In genomic region chr14:71709076-71709475, GRCh38 we compare ENCODE assay signal across 22 cellular contexts.
"Had no signal": no experiment of that assay in that cellular context is flagged by ENCODE, and none has a peak within 500 bp of the region (broad histone marks: within the 10 kb centered on the region; RNA-seq: fewer than 3 reads in every experiment).

No MANE protein-coding gene starts in this region.

- H3K4me3 ChIP-seq: K562, SJSA1, SK-N-MC had no signal

- H3K27ac ChIP-seq: HL-60, KMS-11, SJSA1, SK-N-MC had no signal

- DNase-seq: Kasumi-1, MM.1S, NCI-H1092 treated with DMSO at 0.1 percent for 48 hours, NCI-H1436, NCI-H187, NCI-H2029, NCI-H2081 treated with DMSO at 0.1 percent for 48 hours, NCI-H2171, NCI-H226, NCI-H446, NCI-H510A, NCI-H524 treated with DMSO at 0.1 percent for 48 hours, NCI-H69, NCI-H774, Right ventricle myocardium superior, RPMI8226, SIG-M5 had no signal

- ATAC-seq: K562 had no signal

- H3K4me2 ChIP-seq: KMS-11 had no signal

- H3K9me3 ChIP-seq: SJSA1 had no signal

- H3K9ac ChIP-seq: KMS-11 had no signal

- H3K27me3 ChIP-seq: SJSA1 had no signal
